ENCODE assay signal across 33 cellular contexts in the genomic region with DNA sequence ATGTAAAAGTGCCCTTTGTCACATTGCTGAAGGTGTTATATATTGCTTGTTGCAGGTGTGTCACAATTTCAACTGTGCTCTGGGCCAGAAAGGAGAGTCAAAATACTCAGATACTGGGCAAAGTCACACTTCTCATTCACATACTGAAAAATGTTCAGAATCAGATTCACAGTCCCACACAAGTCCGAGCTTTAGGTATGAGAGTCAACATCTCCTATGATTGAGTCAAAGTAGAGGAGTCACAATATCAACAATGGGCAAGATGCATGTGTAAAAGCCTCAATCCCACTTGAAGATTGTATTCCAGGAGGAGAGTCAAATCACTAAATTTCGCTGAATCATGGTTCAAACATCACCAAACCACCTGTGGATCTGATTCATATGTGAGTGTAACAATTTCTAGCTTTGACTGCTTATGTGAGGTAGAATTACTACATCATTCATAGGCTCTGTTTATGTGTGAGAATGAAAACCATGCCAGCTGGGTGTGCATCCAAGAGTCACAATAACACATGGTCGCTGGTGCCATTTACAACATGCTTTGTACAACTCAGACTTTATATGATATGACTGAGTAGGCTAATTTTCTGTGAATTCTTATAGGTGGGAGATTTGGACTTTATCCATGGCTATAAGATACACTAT.
"Had no signal": no experiment of that assay in that cellular context is flagged by ENCODE, and none has a peak within 500 bp of the region (broad histone marks: within the 10 kb centered on the region; RNA-seq: fewer than 3 reads in every experiment).

No MANE protein-coding gene starts in this region.

- ATAC-seq: effector memory CD8-positive, alpha-beta T cell; esophagus mucosa; gastrocnemius medialis; heart right ventricle; T-helper 17 cell; WTC11 had no signal

- H3K4me1 ChIP-seq: gastrocnemius medialis, heart right ventricle had no signal

- H3K4me3 ChIP-seq: gastrocnemius medialis, heart right ventricle, hepatocyte had no signal

- DNase-seq: activated CD4-positive, alpha-beta memory T cell treated with anti-CD3 and anti-CD28 coated beads, Interleukin-2, amount 10 ng/mL, durations not matched to agents 7 days and 5 days; activated CD4-positive, alpha-beta T cell treated with anti-CD3 and anti-CD28 coated beads for 1 hour; activated CD4-positive, alpha-beta T cell treated with anti-CD3 and anti-CD28 coated beads for 4 hours; activated CD4-positive, alpha-beta T cell treated with anti-CD3 and anti-CD28 coated beads, Interleukin-2, amount 10 ng/mL, durations not matched to agents 7 days and 5 days; activated CD4-positive, alpha-beta T cell treated with anti-CD3 and anti-CD28 coated beads, Interleukin-2, amount 50 U/mL, for 4 hours; activated CD8-positive, alpha-beta memory T cell treated with anti-CD3 and anti-CD28 coated beads, Interleukin-2, amount 50 U/mL, for 48 hours; activated effector memory CD4-positive, alpha-beta T cell treated with Interleukin-2 at 50 U/mL for 16 hours; activated gamma-delta T cell treated with Interleukin-2 at 50 U/mL for 16 hours; activated naive CD4-positive, alpha-beta T cell treated with anti-CD3 and anti-CD28 coated beads, Interleukin-2, amount 50 U/mL, for 16 hours; activated naive CD4-positive, alpha-beta T cell treated with Interleukin-2 at 50 U/mL for 16 hours; activated T-cell treated with anti-CD3 and anti-CD28 coated beads for 4 hours; activated T-cell treated with anti-CD3 and anti-CD28 coated beads, Interleukin-2, amount 50 U/mL, for 24 hours; activated T-cell treated with anti-CD3 and anti-CD28 coated beads, Interleukin-2, amount 50 U/mL, for 72 hours; amniotic stem cell; anterior cingulate cortex; brain microvascular endothelial cell; caudate nucleus; cortex of kidney; dermis blood vessel endothelial cell; effector CD4-positive, alpha-beta T cell; effector memory CD8-positive, alpha-beta T cell; foreskin fibroblast; gastrocnemius medialis; glutamatergic neuron; heart right ventricle; T-helper 1 cell; T-helper 17 cell; T1000 had no signal

- H3K27ac ChIP-seq: brain microvascular endothelial cell, gastrocnemius medialis, heart right ventricle, hepatocyte had no signal

- H3K36me3 ChIP-seq: brain microvascular endothelial cell, gastrocnemius medialis, heart right ventricle had no signal

- H3K27me3 ChIP-seq: brain microvascular endothelial cell, gastrocnemius medialis, heart right ventricle, hepatocyte had no signal

- H3K9me3 ChIP-seq: gastrocnemius medialis, heart right ventricle had no signal

- FAIRE-seq: astrocyte, colon had no signal
